9 cellular contexts compared by ENCODE assay signal in genomic region chr11:129375731-129376657, GRCh38. TPM values are rescaled to one million over a fixed set of nuclear protein-coding genes. Genes with fewer than 3 reads are reported as not detected.
DNase-seq lines count a peak whose midpoint lies in the region; ATAC-seq and TF ChIP-seq lines count a peak whose summit lies in the region.
"Had no signal": no experiment of that assay in that cellular context is flagged by ENCODE, and none has a peak within 500 bp of the region (broad histone marks: within the 10 kb centered on the region; RNA-seq: fewer than 3 reads in every experiment).

A gene with protein sequence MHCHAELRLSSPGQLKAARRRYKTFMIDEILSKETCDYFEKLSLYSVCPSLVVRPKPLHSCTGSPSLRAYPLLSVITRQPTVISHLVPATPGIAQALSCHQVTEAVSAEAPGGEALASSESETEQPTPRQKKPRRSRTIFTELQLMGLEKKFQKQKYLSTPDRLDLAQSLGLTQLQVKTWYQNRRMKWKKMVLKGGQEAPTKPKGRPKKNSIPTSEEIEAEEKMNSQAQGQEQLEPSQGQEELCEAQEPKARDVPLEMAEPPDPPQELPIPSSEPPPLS (plus strand): TSS chr11:129375848. CDS start chr11:129376036, 188 bp downstream.

- TF ChIP-seq RAD21 in neural cell (conservative IDR thresholded peaks at IDR 0.05) = peak; percentile 67

- no peaks in the 10 kb centered on the region for H3K9me3 Mint-ChIP-seq in activated CD4-positive, alpha-beta memory T cell treated with anti-CD3 and anti-CD28 coated beads for 36 hours

- H2AFZ ChIP-seq in neural cell (ENCODE audit: low read depth, low read length) = no peak within 1 kb of the TSS

- CTCF ChIA-PET in activated CD4-positive, alpha-beta memory T cell treated with anti-CD3 and anti-CD28 coated beads for 36 hours (lab: Charles Lee) = interaction anchor here (0.7 to 2.7 kb wide), 9 partner anchors 10 to 375 kb away, joined by 3 to 17 read pairs (median 4); no protein-coding TSS in a partner anchor

- no peaks in the 10 kb centered on the region for H3K9me3 ChIP-seq in neural cell (ENCODE audit: low read length)

- POLR2A ChIA-PET in activated CD4-positive, alpha-beta memory T cell treated with anti-CD3 and anti-CD28 coated beads for 36 hours (lab: Charles Lee) = no interaction called here

- no peak within 1 kb of the TSS for H3K27ac ChIP-seq in neural cell (ENCODE audit: low read length)

- peak within 1 kb of the TSS; percentile 62 for H3K4me3 Mint-ChIP-seq in activated CD4-positive, alpha-beta memory T cell treated with anti-CD3 and anti-CD28 coated beads for 36 hours

- peaks cover 26% of the 10 kb centered on the region for H3K4me1 Mint-ChIP-seq in activated CD4-positive, alpha-beta memory T cell treated with anti-CD3 and anti-CD28 coated beads for 36 hours (ENCODE audit: low read depth)

- no peaks in the 10 kb centered on the region for H3K9me2 ChIP-seq in neural cell (ENCODE audit: insufficient read depth, low read length)

- peak; percentile 69 for TF ChIP-seq CTCF in neural cell (IDR thresholded peaks at IDR 0.05; ENCODE audit: poor library complexity, severe bottlenecking)

- DNase-seq in DMS153 treated with DMSO at 0.1 percent for 48 hours (lab: John Stamatoyannopoulos, UW; ENCODE audit: unreplicated experiment) = peak; percentile 37
- DNase-seq in HuH-7.5 (ENCODE audit: low spot score) = peak; percentile 31
- DNase-seq in activated CD4-positive, alpha-beta memory T cell treated with anti-CD3 and anti-CD28 coated beads for 36 hours = peak; percentile 64
- DNase-seq in fibroblast of peridontal ligament (ENCODE audit: extremely low read depth) = peak; percentile 43
- DNase-seq in CD1c-positive myeloid dendritic cell (ENCODE audit: extremely low spot score) = no peak

- H3K27me3 ChIP-seq in neural cell (ENCODE audit: insufficient read depth, low read depth, low read length) = peaks cover 77% of the 10 kb centered on the region

- H3K4me2 ChIP-seq in neural cell (ENCODE audit: low read length) = peak within 1 kb of the TSS; percentile 41

- ATAC-seq in HG03025 (IDR thresholded peaks at IDR 0.05; ENCODE audit: low FRiP score, unreplicated experiment) = no peak
- ATAC-seq in GM21576 (IDR thresholded peaks at IDR 0.05; ENCODE audit: unreplicated experiment) = no peak

- H3K27ac Mint-ChIP-seq in activated CD4-positive, alpha-beta memory T cell treated with anti-CD3 and anti-CD28 coated beads for 36 hours = no peak within 1 kb of the TSS

- no peak within 1 kb of the TSS for H3K9ac ChIP-seq in neural cell (ENCODE audit: low read length)

- H3K79me2 ChIP-seq in neural cell (replicated peaks; ENCODE audit: insufficient read depth, low read length) = no peaks in the 10 kb centered on the region

- peaks cover 68% of the 10 kb centered on the region for H3K27me3 Mint-ChIP-seq in activated CD4-positive, alpha-beta memory T cell treated with anti-CD3 and anti-CD28 coated beads for 36 hours

- H4K20me1 ChIP-seq in neural cell (ENCODE audit: insufficient read depth) = no peaks in the 10 kb centered on the region

- TF ChIP-seq EP300 in neural cell (conservative IDR thresholded peaks at IDR 0.05; ENCODE audit: poor library complexity, severe bottlenecking) = no peak

- H3F3A ChIP-seq in neural cell (ENCODE audit: insufficient read depth, low read length, poor library complexity, severe bottlenecking) = no peaks in the 10 kb centered on the region

- intact Hi-C loops in activated CD4-positive, alpha-beta memory T cell treated with anti-CD3 and anti-CD28 coated beads for 36 hours (cut with micrococcal nuclease) = loop anchor here (1.0 to 5.0 kb wide), 5 partner anchors 12 to 375 kb away; no protein-coding TSS in a partner anchor

- peak within 1 kb of the TSS; percentile 67 for H3K4me3 ChIP-seq in neural cell (ENCODE audit: low read length)

- H3K36me3 ChIP-seq in neural cell (ENCODE audit: insufficient read depth, low read length) = no peaks in the 10 kb centered on the region

- no peaks in the 10 kb centered on the region for H3K36me3 Mint-ChIP-seq in activated CD4-positive, alpha-beta memory T cell treated with anti-CD3 and anti-CD28 coated beads for 36 hours

TF ChIP-seq in neural cell, 6 proteins besides CTCF, POLR2A, EP300 and RAD21:
- TF ChIP-seq MXI1 (conservative IDR thresholded peaks at IDR 0.05; ENCODE audit: poor library complexity, severe bottlenecking) (no peak), SMC3 (conservative IDR thresholded peaks at IDR 0.05; ENCODE audit: poor library complexity) (peak; percentile 78)

RNA-seq across cellular contexts. Expression of the gene that starts here (rescaled TPM):
- under 1 TPM; 0.29 to 0.71 TPM for total RNA-seq in activated CD4-positive, alpha-beta memory T cell treated with anti-CD3 and anti-CD28 coated beads for 36 hours
- polyA plus RNA-seq in neural cell = not detected in 2 replicates
- not detected in 2 replicates for polyA minus RNA-seq in neural cell
- total RNA-seq: subcutaneous adipose tissue had no signal

Comparison
In these comparisons a context has a peak if more than half of its experiments do, and no peak if none do; other contexts are left out.
1. Peak in DNase-seq in activated CD4-positive, alpha-beta memory T cell treated with anti-CD3 and anti-CD28 coated beads for 36 hours; RNA of the gene not detected or under 1 TPM.